Comparison of ENCODE assay signal across 8 cellular contexts in the genomic region with DNA sequence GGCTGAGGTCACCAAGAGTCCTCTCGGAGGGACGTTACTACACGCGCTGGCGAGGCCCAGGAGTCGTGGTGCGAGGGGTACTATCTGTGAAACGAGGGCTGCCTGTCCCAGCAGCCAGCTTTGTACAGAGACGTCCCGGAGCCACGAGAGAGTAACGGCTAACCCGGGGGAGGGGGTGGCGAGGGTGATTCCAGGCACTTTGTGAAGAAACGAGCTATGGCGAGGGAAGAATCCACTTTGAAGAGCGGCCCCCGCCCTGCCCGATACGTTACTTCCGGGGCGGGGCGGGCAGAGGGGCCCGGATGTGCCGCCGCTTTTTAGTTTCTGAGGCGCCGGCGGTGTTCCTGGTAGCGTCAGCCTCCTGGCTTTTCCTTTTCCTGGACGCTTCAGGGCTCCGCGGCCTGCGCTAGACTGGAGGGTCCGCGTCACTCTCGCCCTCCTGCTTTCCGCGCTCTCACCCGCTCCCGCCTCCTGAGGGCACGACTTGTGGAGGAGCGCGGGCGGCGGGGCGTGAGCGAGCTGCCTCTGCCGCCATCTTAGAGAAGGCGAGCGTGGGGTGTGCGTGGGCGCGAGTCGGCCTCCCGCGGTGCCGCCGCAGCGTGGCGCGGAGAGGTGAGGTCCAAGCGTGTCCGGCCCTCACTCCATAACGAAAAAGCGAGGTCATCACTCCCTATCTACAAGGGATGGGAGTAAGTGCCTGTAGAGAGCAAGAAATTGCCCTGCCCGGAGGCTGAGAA. TPM values are rescaled to one million over a fixed set of nuclear protein-coding genes. Genes with fewer than 3 reads are reported as not detected.
A peak's percentile ranks its signal among the peaks of the same experiment; 100 is the strongest.
DNase-seq lines count a peak whose midpoint lies in the region; ATAC-seq lines count a peak whose summit lies in the region.

No MANE protein-coding gene starts in this region.

- peak; percentile 56 for ATAC-seq in GM19025 (IDR thresholded peaks at IDR 0.05; ENCODE audit: low read depth, unreplicated experiment)
- peak; percentile 57 for ATAC-seq in HG03280 (IDR thresholded peaks at IDR 0.05; ENCODE audit: unreplicated experiment)

- DNase-seq in AG20443 (ENCODE audit: low spot score) (peak; percentile 90), NCI-H226 (peak; percentile 82), cerebellum (ENCODE audit: low spot score) (peak; percentile 91), kidney tubule cell (ENCODE audit: low spot score) (peak; percentile 89)
- DNase-seq in activated CD4-positive, alpha-beta T cell treated with anti-CD3 and anti-CD28 coated beads for 1 hour, result peak; percentile 84
- peak; percentile 76 to 82 for DNase-seq in stimulated activated CD4-positive, alpha-beta T cell treated with anti-CD3 and anti-CD28 coated beads, Interleukin-15, amount 100 ng/mL, for 48 hours (ENCODE audit: low read depth in 2 of 2)

RNA-seq across cellular contexts. Expression of a gene that starts 0.5 kb away (rescaled TPM):
- total RNA-seq in cerebellum, result 60.9 TPM

Comparison
In these comparisons a context has a peak if more than half of its experiments do, and no peak if none do; other contexts are left out.
1. Peak in every context shown above with its lines: DNase-seq and ATAC-seq.